8 cellular contexts compared by ENCODE assay signal in the genomic region with DNA sequence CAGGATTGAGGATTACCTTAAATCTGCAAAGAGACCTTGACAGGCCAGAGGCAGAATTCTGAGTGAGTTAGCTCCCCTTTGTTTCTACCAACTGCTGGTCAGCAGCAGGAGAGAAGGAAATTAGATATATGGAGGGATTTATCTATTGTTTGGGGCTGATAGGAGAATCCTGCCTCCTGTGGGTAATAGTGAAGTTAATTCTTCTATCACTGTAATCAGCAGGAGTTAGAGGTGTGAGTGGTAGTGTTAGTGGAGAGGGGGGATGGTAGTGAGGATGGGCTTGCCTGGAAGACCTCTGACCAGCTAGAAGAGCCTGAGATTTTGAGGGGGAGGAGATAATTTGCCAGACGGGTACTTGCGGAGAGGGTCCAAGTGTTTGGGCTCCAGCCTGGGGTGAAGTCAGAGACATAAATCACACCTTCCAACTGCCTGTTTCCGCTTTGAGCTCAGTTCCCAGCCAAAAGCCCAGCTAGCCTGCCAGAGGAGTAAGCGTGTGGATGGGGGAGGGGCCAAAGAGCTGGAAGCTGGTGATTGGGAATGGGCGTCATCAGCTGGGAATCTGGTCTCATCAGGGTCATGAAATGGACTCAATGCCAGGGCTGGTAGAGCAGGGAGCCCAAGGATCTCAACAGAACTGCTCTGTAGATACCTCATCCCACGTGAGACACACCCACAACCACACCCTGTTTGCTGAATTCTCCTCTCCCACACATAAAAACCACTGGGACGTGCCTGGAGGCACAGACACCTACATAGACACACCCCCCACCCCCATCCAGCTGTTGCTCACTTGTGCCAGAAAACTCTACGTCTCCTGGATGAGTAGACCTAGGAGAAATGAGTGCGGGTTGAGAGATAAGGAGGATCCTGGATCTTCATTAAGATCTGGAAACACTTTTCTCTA. TPM values are rescaled to one million over a fixed set of nuclear protein-coding genes. Genes with fewer than 3 reads are reported as not detected.
DNase-seq lines count a peak whose midpoint lies in the region; ATAC-seq lines count a peak whose summit lies in the region.
"Had no signal": no experiment of that assay in that cellular context is flagged by ENCODE, and none has a peak within 500 bp of the region (broad histone marks: within the 10 kb centered on the region; RNA-seq: fewer than 3 reads in every experiment).

No MANE protein-coding gene starts in this region.

- H3K9ac ChIP-seq in HUES6 (ENCODE audit: low read length) (peak overlapping the region; percentile 8), iPS-18a (ENCODE audit: low read length) (no peak overlapping the region)

- peaks cover 4% of the 10 kb centered on the region for H3K27me3 Mint-ChIP-seq in activated T-helper 1 cell treated with anti-CD3 and anti-CD28 coated beads, Interleukin-12 subunit alpha, Interleukin-12 subunit beta, Interleukin-2, Interleukin-4 antibody, amounts not matched to agents 30 ng/mL and 10 ng/mL and 1 ng/mL, durations not matched to agents 14 hours and 24 hours and 36 hours (ENCODE audit: insufficient read depth)
- H3K27me3 Mint-ChIP-seq in stimulated activated naive CD8-positive, alpha-beta T cell treated with anti-CD3 and anti-CD28 coated beads, Interleukin-15, Interleukin-2, amounts not matched to agents 100 ng/mL and 50 ng/mL, for 24 hours = no peaks in the 10 kb centered on the region
- H3K27me3 Mint-ChIP-seq: activated naive CD8-positive, alpha-beta T cell had no signal

- H3K4me1 ChIP-seq in HUES6 (ENCODE audit: control insufficient read depth, insufficient read depth, low read length) (peaks cover 42% of the 10 kb centered on the region), iPS-18a (ENCODE audit: control insufficient read depth, low read depth, low read length) (peaks cover 24% of the 10 kb centered on the region)

- no peak for DNase-seq in activated T-helper 1 cell treated with anti-CD3 and anti-CD28 coated beads, Interleukin-12 subunit alpha, Interleukin-12 subunit beta, Interleukin-2, Interleukin-4 antibody, amounts not matched to agents 30 ng/mL and 10 ng/mL and 1 ng/mL, durations not matched to agents 14 hours and 24 hours and 36 hours (ENCODE audit: low spot score)

- H3K36me3 Mint-ChIP-seq in activated T-helper 1 cell treated with anti-CD3 and anti-CD28 coated beads, Interleukin-12 subunit alpha, Interleukin-12 subunit beta, Interleukin-2, Interleukin-4 antibody, amounts not matched to agents 30 ng/mL and 10 ng/mL and 1 ng/mL, durations not matched to agents 14 hours and 24 hours and 36 hours (ENCODE audit: low read depth) = no peaks in the 10 kb centered on the region
- no peaks in the 10 kb centered on the region for H3K36me3 Mint-ChIP-seq in stimulated activated naive CD8-positive, alpha-beta T cell treated with anti-CD3 and anti-CD28 coated beads, Interleukin-15, Interleukin-2, amounts not matched to agents 100 ng/mL and 50 ng/mL, for 24 hours (ENCODE audit: low read depth)
- H3K36me3 Mint-ChIP-seq: activated naive CD8-positive, alpha-beta T cell had no signal

- H3K27ac Mint-ChIP-seq in activated T-helper 1 cell treated with anti-CD3 and anti-CD28 coated beads, Interleukin-12 subunit alpha, Interleukin-12 subunit beta, Interleukin-2, Interleukin-4 antibody, amounts not matched to agents 30 ng/mL and 10 ng/mL and 1 ng/mL, durations not matched to agents 14 hours and 24 hours and 36 hours = peak overlapping the region; percentile 50
- peak overlapping the region; percentile 7 for H3K27ac Mint-ChIP-seq in stimulated activated naive CD8-positive, alpha-beta T cell treated with anti-CD3 and anti-CD28 coated beads, Interleukin-15, Interleukin-2, amounts not matched to agents 100 ng/mL and 50 ng/mL, for 24 hours
- H3K27ac Mint-ChIP-seq: activated naive CD8-positive, alpha-beta T cell had no signal

- H3K36me3 ChIP-seq in HUES6 (ENCODE audit: control insufficient read depth, insufficient read depth, low read length) (no peaks in the 10 kb centered on the region), iPS-18a (ENCODE audit: control insufficient read depth, low read depth, low read length) (no peaks in the 10 kb centered on the region)

- H3K4me3 ChIP-seq in HUES6 (ENCODE audit: low read depth, low read length) (peak overlapping the region; percentile 7; the same call in 1 of the 2 replicates), iPS-18a (ENCODE audit: low read length) (peak overlapping the region; percentile 23)

- H3K9me3 Mint-ChIP-seq in activated T-helper 1 cell treated with anti-CD3 and anti-CD28 coated beads, Interleukin-12 subunit alpha, Interleukin-12 subunit beta, Interleukin-2, Interleukin-4 antibody, amounts not matched to agents 30 ng/mL and 10 ng/mL and 1 ng/mL, durations not matched to agents 14 hours and 24 hours and 36 hours = no peaks in the 10 kb centered on the region
- H3K9me3 Mint-ChIP-seq in stimulated activated naive CD8-positive, alpha-beta T cell treated with anti-CD3 and anti-CD28 coated beads, Interleukin-15, Interleukin-2, amounts not matched to agents 100 ng/mL and 50 ng/mL, for 24 hours = no peaks in the 10 kb centered on the region

- no peak for ATAC-seq in GM21825 (IDR thresholded peaks at IDR 0.05; ENCODE audit: unreplicated experiment)
- no peak for ATAC-seq in HG03565 (IDR thresholded peaks at IDR 0.05; ENCODE audit: unreplicated experiment)
- no peak for ATAC-seq in GM19452 (IDR thresholded peaks at IDR 0.05; ENCODE audit: unreplicated experiment)

- peak overlapping the region; percentile 2; the same call in 1 of the 2 replicates for H3K27ac ChIP-seq in HUES6 (ENCODE audit: low read depth, low read length)
- no peak overlapping the region for H3K27ac ChIP-seq in iPS-18a (ENCODE audit: low read length)

- peak overlapping the region; percentile 31 for H3K4me3 Mint-ChIP-seq in activated T-helper 1 cell treated with anti-CD3 and anti-CD28 coated beads, Interleukin-12 subunit alpha, Interleukin-12 subunit beta, Interleukin-2, Interleukin-4 antibody, amounts not matched to agents 30 ng/mL and 10 ng/mL and 1 ng/mL, durations not matched to agents 14 hours and 24 hours and 36 hours
- H3K4me3 Mint-ChIP-seq in stimulated activated naive CD8-positive, alpha-beta T cell treated with anti-CD3 and anti-CD28 coated beads, Interleukin-15, Interleukin-2, amounts not matched to agents 100 ng/mL and 50 ng/mL, for 24 hours = no peak overlapping the region
- H3K4me3 Mint-ChIP-seq: activated naive CD8-positive, alpha-beta T cell had no signal

- peaks cover 53% of the 10 kb centered on the region for H3K4me1 Mint-ChIP-seq in activated T-helper 1 cell treated with anti-CD3 and anti-CD28 coated beads, Interleukin-12 subunit alpha, Interleukin-12 subunit beta, Interleukin-2, Interleukin-4 antibody, amounts not matched to agents 30 ng/mL and 10 ng/mL and 1 ng/mL, durations not matched to agents 14 hours and 24 hours and 36 hours (ENCODE audit: low read depth)
- H3K4me1 Mint-ChIP-seq in stimulated activated naive CD8-positive, alpha-beta T cell treated with anti-CD3 and anti-CD28 coated beads, Interleukin-15, Interleukin-2, amounts not matched to agents 100 ng/mL and 50 ng/mL, for 24 hours (ENCODE audit: low read depth) = peaks cover 34% of the 10 kb centered on the region

- H3K9me3 ChIP-seq in HUES6 (ENCODE audit: control insufficient read depth, insufficient read depth, low read depth, low read length) (no peaks in the 10 kb centered on the region), iPS-18a (ENCODE audit: control insufficient read depth, low read depth, low read length) (no peaks in the 10 kb centered on the region)

- H3K27me3 ChIP-seq in HUES6 (ENCODE audit: control insufficient read depth, insufficient read depth, low read length) = peaks cover 4% of the 10 kb centered on the region; the same call in 1 of the 2 replicates
- H3K27me3 ChIP-seq in iPS-18a (ENCODE audit: control insufficient read depth, insufficient read depth, low read length) = peaks cover 81% of the 10 kb centered on the region

- intact Hi-C loops in activated T-helper 1 cell treated with anti-CD3 and anti-CD28 coated beads, Interleukin-12 subunit alpha, Interleukin-12 subunit beta, Interleukin-2, Interleukin-4 antibody, amounts not matched to agents 30 ng/mL and 10 ng/mL and 1 ng/mL, durations not matched to agents 14 hours and 24 hours and 36 hours (cut with micrococcal nuclease) = no loop called here

RNA-seq across cellular contexts. Expression of gene ITGA5, which starts 13.1 kb away (rescaled TPM):
- 31.2 and 31.6 TPM in 2 replicates for total RNA-seq in activated T-helper 1 cell treated with anti-CD3 and anti-CD28 coated beads, Interleukin-12 subunit alpha, Interleukin-12 subunit beta, Interleukin-2, Interleukin-4 antibody, amounts not matched to agents 30 ng/mL and 10 ng/mL and 1 ng/mL, durations not matched to agents 14 hours and 24 hours and 36 hours

RNA-seq across cellular contexts. Expression of gene GTSF1, which starts 41.2 kb away (rescaled TPM):
- 3.9 and 4.4 TPM in 2 replicates for total RNA-seq in activated T-helper 1 cell treated with anti-CD3 and anti-CD28 coated beads, Interleukin-12 subunit alpha, Interleukin-12 subunit beta, Interleukin-2, Interleukin-4 antibody, amounts not matched to agents 30 ng/mL and 10 ng/mL and 1 ng/mL, durations not matched to agents 14 hours and 24 hours and 36 hours

RNA-seq across cellular contexts. Expression of gene ZNF385A, which starts 47.6 kb away (rescaled TPM):
- total RNA-seq in activated T-helper 1 cell treated with anti-CD3 and anti-CD28 coated beads, Interleukin-12 subunit alpha, Interleukin-12 subunit beta, Interleukin-2, Interleukin-4 antibody, amounts not matched to agents 30 ng/mL and 10 ng/mL and 1 ng/mL, durations not matched to agents 14 hours and 24 hours and 36 hours = 0.99 and 1.3 TPM in 2 replicates
